ENCODE assay signal across 8 cellular contexts in the genomic region with DNA sequence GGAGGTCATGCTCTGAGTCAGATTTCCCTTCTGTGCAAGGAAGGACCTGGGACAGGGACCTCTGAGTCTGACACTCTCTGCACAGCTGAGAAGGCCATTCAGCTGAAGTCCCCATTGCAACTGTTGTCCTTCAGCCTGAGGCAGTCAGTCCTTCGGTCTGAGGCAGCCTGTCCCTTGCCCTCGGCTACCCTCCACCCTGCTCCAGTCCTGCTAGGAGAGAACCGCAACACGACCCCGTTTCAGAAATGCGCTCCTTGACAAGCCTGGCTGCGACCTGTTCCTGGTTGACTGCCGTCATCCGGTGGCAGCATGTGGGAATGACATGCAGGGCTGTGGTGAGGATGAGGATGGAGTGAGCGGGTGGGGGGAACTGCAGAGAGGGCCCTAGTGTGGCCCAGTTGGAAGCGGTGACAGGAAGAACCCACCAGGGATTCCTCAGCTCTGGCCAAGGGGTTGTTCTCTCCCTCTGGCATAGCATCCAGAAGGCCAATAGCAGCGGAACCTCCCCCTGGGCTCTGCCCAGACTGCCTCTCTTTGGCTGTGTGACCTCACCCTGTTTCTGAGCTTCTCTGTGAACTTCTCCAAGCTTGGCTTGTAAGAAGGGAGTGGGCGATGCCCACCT. TPM values are rescaled to one million over a fixed set of nuclear protein-coding genes. Genes with fewer than 3 reads are reported as not detected.
DNase-seq lines count a peak whose midpoint lies in the region; ATAC-seq and TF ChIP-seq lines count a peak whose summit lies in the region.

No MANE protein-coding gene starts in this region.

- WGBS in esophagus muscularis mucosa, result 16% methylated on average over 13 of the region's 13 CpGs

- intact Hi-C loops in esophagus muscularis mucosa (cut with DNase I) (loop anchor here (1.0 to 10.0 kb wide), 2 partner anchors 140 to 258 kb away; no protein-coding TSS in a partner anchor), natural killer cell (cut with micrococcal nuclease) (loop anchor here (1.0 kb wide), 1 partner anchor 140 kb away; no protein-coding TSS in a partner anchor)

- peak; percentile 71 for DNase-seq in ELR (ENCODE audit: low read depth)
- peak; percentile 73 for DNase-seq in activated T-cell treated with anti-CD3 and anti-CD28 coated beads for 4 hours
- no peak for DNase-seq in esophagus muscularis mucosa (ENCODE audit: extremely low spot score)
- DNase-seq in natural killer cell, result peak; percentile 71
- DNase-seq in stimulated activated effector memory CD8-positive, alpha-beta T cell treated with anti-CD3 and anti-CD28 coated beads, Interleukin-12 subunit alpha, Interleukin-12 subunit beta, amount 100 ng/mL, for 72 hours (ENCODE audit: low spot score in 2 of 2), result peak; percentile 67 to 87

- no peaks in the 10 kb centered on the region for H3K9me3 Mint-ChIP-seq in natural killer cell
- no peaks in the 10 kb centered on the region for H3K9me3 Mint-ChIP-seq in stimulated activated effector memory CD8-positive, alpha-beta T cell treated with anti-CD3 and anti-CD28 coated beads, Interleukin-12 subunit alpha, Interleukin-12 subunit beta, amount 100 ng/mL, for 72 hours

- H3K27me3 Mint-ChIP-seq in natural killer cell (ENCODE audit: low read depth in 2 of 2), result peaks cover 19 to 21% of the 10 kb centered on the region in 2 donors

- H3K27me3 ChIP-seq in OCI-LY1 (ENCODE audit: insufficient read depth, low read length) (no peaks in the 10 kb centered on the region), esophagus muscularis mucosa (peaks cover 0 to 85% (median 14%) of the 10 kb centered on the region in 4 donors)

- no peaks in the 10 kb centered on the region for H3K36me3 Mint-ChIP-seq in natural killer cell
- H3K36me3 Mint-ChIP-seq in stimulated activated effector memory CD8-positive, alpha-beta T cell treated with anti-CD3 and anti-CD28 coated beads, Interleukin-12 subunit alpha, Interleukin-12 subunit beta, amount 100 ng/mL, for 72 hours, result no peaks in the 10 kb centered on the region

- H3K9me3 ChIP-seq in OCI-LY1 (ENCODE audit: low read length), result no peaks in the 10 kb centered on the region
- no peaks in the 10 kb centered on the region for H3K9me3 ChIP-seq in esophagus muscularis mucosa

- H3K9ac ChIP-seq in OCI-LY1 (ENCODE audit: low read length), result no peak overlapping the region

- H3F3A ChIP-seq in OCI-LY1 (ENCODE audit: insufficient read depth, low read length), result no peaks in the 10 kb centered on the region

- H3K4me1 Mint-ChIP-seq in natural killer cell, result peaks cover 6 to 16% of the 10 kb centered on the region in 2 donors
- H3K4me1 Mint-ChIP-seq in stimulated activated effector memory CD8-positive, alpha-beta T cell treated with anti-CD3 and anti-CD28 coated beads, Interleukin-12 subunit alpha, Interleukin-12 subunit beta, amount 100 ng/mL, for 72 hours, result peaks cover 13% of the 10 kb centered on the region

- H3K4me1 ChIP-seq in OCI-LY1 (ENCODE audit: insufficient read depth, low read length, severe bottlenecking) (no peaks in the 10 kb centered on the region), esophagus muscularis mucosa (peaks cover 3 to 6% (median 4%) of the 10 kb centered on the region in 4 donors)

- H3K36me3 ChIP-seq in OCI-LY1 (ENCODE audit: insufficient read depth, low read length) (no peaks in the 10 kb centered on the region), esophagus muscularis mucosa (no peaks in the 10 kb centered on the region)

- ATAC-seq in HG03175 (IDR thresholded peaks at IDR 0.05; ENCODE audit: unreplicated experiment) (peak; percentile 62), natural killer cell (peak; percentile 72 to 89 (median 85)), GM21360 (IDR thresholded peaks at IDR 0.05; ENCODE audit: unreplicated experiment) (no peak)
- ATAC-seq in stimulated activated effector memory CD8-positive, alpha-beta T cell treated with anti-CD3 and anti-CD28 coated beads, Interleukin-12 subunit alpha, Interleukin-12 subunit beta, amount 100 ng/mL, for 72 hours, result peak; percentile 80

- H3K9me2 ChIP-seq in OCI-LY1 (ENCODE audit: low read depth, low read length), result no peaks in the 10 kb centered on the region

- H3K4me3 Mint-ChIP-seq in natural killer cell, result no peak overlapping the region
- H3K4me3 Mint-ChIP-seq in stimulated activated effector memory CD8-positive, alpha-beta T cell treated with anti-CD3 and anti-CD28 coated beads, Interleukin-12 subunit alpha, Interleukin-12 subunit beta, amount 100 ng/mL, for 72 hours, result no peak overlapping the region

- H3K27ac ChIP-seq in OCI-LY1 (ENCODE audit: low read depth, low read length, poor library complexity, severe bottlenecking) (no peak overlapping the region), esophagus muscularis mucosa (replicated peaks in 1 of 4) (no peak overlapping the region)

- peak; percentile 99 for TF ChIP-seq CTCF in OCI-LY1 (IDR thresholded peaks at IDR 0.05; ENCODE audit: low read length)
- TF ChIP-seq CTCF in esophagus muscularis mucosa (IDR thresholded peaks at IDR 0.05), result peak; percentile 89 to 95 (median 89)
- peak; percentile 99 for TF ChIP-seq CTCF in natural killer cell (IDR thresholded peaks at IDR 0.05)

- H3K4me2 ChIP-seq in OCI-LY1 (ENCODE audit: low read length), result no peak overlapping the region

- no peak for TF ChIP-seq POLR2A in esophagus muscularis mucosa (IDR thresholded peaks at IDR 0.05; ENCODE audit: low read depth)

- H3K27ac Mint-ChIP-seq in natural killer cell, result no peak overlapping the region
- H3K27ac Mint-ChIP-seq in stimulated activated effector memory CD8-positive, alpha-beta T cell treated with anti-CD3 and anti-CD28 coated beads, Interleukin-12 subunit alpha, Interleukin-12 subunit beta, amount 100 ng/mL, for 72 hours, result no peak overlapping the region

- no peak for TF ChIP-seq EP300 in esophagus muscularis mucosa (IDR thresholded peaks at IDR 0.05)

- no peaks in the 10 kb centered on the region for H3K79me2 ChIP-seq in OCI-LY1 (ENCODE audit: insufficient read depth, low read length)

- H4K20me1 ChIP-seq in OCI-LY1 (ENCODE audit: insufficient read depth, low read length), result no peaks in the 10 kb centered on the region

- H2AFZ ChIP-seq in OCI-LY1 (ENCODE audit: low read length), result no peak overlapping the region

- H3K4me3 ChIP-seq in OCI-LY1 (ENCODE audit: low read depth, low read length, poor library complexity, severe bottlenecking) (no peak overlapping the region), esophagus muscularis mucosa (no peak overlapping the region)

RNA-seq across cellular contexts. Expression of gene ANGPT4, which starts 40.3 kb away (rescaled TPM):
- total RNA-seq in esophagus muscularis mucosa, result under 1 TPM in 3 of 4 donors, not detected in 1; under 0.01 to 0.46 (median 0.13) TPM
- total RNA-seq in natural killer cell, result not detected

RNA-seq across cellular contexts. Expression of gene RSPO4, which starts 45.7 kb away (rescaled TPM):
- total RNA-seq in esophagus muscularis mucosa (1 to 10 TPM in 1 of 4 donors, under 1 TPM in 3; 0.06 to 2.5 (median 0.52) TPM), natural killer cell (under 1 TPM; 0.09 to 0.70 (median 0.53) TPM)
